ENCODE assay signal across 10 cellular contexts in genomic region chr6:149862424-149862738, GRCh38. TPM values are rescaled to one million over a fixed set of nuclear protein-coding genes. Genes with fewer than 3 reads are reported as not detected.
DNase-seq lines count a peak whose midpoint lies in the region; ATAC-seq, FAIRE-seq and TF ChIP-seq lines count a peak whose summit lies in the region.
"Not testable (repeated sequence)": the region's sequence is repeated elsewhere in the genome, so short reads cannot be mapped to it uniquely, and the experiment has no call there.
"Had no signal": no experiment of that assay in that cellular context is flagged by ENCODE, and none has a peak within 500 bp of the region (broad histone marks: within the 10 kb centered on the region; RNA-seq: fewer than 3 reads in every experiment).

No MANE protein-coding gene starts in this region.

- WGBS in H1 (ENCODE audit: extremely low coverage in 1 of 2, insufficient coverage in 1 of 2, insufficient read length in 1 of 2, insufficient replicate concordance in 2 of 2, low coverage in 1 of 2, low lambda C conversion rate in 2 of 2, missing lambda C conversion rate in 1 of 2), 2 experiments, result 83% methylated on average over 4 of the region's 12 CpGs; no CpG with 5 or more reads in 1 of the 2 experiments

- not testable (repeated sequence) for H3K36me3 ChIP-seq in HCT116 (ENCODE audit: control insufficient read depth in 1 of 2, insufficient read depth in 2 of 2, low read length in 2 of 2); ascending aorta; H1 (ENCODE audit: control insufficient read depth in 2 of 4, insufficient read depth in 4 of 4, low read length in 3 of 4); right atrium auricular region; neural cell (ENCODE audit: insufficient read depth, low read length)

- not testable (repeated sequence) for H3K4ac ChIP-seq in H1 (replicated peaks; ENCODE audit: insufficient read length, low read depth, low read length)

- not testable (repeated sequence) for FAIRE-seq in H1 (lab: Jason Lieb, UNC)

- H3K79me2 ChIP-seq in HCT116 (ENCODE audit: insufficient read depth, low read length) (peaks cover 20% of the 10 kb centered on the region), H1 (ENCODE audit: control insufficient read depth in 1 of 2, insufficient read depth in 2 of 2, low read length in 2 of 2) (peaks cover 0 to 10% of the 10 kb centered on the region in 2 experiments; a peak in 2 of 4 replicates), neural cell (replicated peaks; ENCODE audit: insufficient read depth, low read length) (peaks cover 24% of the 10 kb centered on the region)

- H2BK15ac ChIP-seq in H1 (ENCODE audit: low read length), result not testable (repeated sequence)

- peak overlapping the region; percentile 77 for H3K27ac ChIP-seq in AG04450 (ENCODE audit: low read depth, low read length)
- not testable (repeated sequence) for H3K27ac ChIP-seq in HCT116 (ENCODE audit: low read depth, low read length); H1 (ENCODE audit: low read depth, low read length); neural cell (ENCODE audit: low read length)
- peak overlapping the region; percentile 90 to 98 for H3K27ac ChIP-seq in ascending aorta
- H3K27ac ChIP-seq in right atrium auricular region, result peak overlapping the region; percentile 90 to 94

- H3K79me1 ChIP-seq in H1 (ENCODE audit: low read depth, low read length), result not testable (repeated sequence)

- intact Hi-C loops in HCT116 (cut with micrococcal nuclease), result not testable (repeated sequence)
- intact Hi-C loops in ascending aorta (cut with DNase I), result loop anchor here (2.0 kb wide), 1 partner anchor 112 kb away; no protein-coding TSS in a partner anchor

- ATAC-seq in HCT116; T-helper 17 cell; stimulated activated memory B cell treated with anti-CD40 and anti-IgM and Interleukin-4, amounts not matched to agents 10 μg/mL and 1 μg/mL and 100 μg/mL, for 72 hours: not testable (repeated sequence)

- H3K9me3 Mint-ChIP-seq in stimulated activated memory B cell treated with anti-CD40 and anti-IgM and Interleukin-4, amounts not matched to agents 10 μg/mL and 1 μg/mL and 100 μg/mL, for 72 hours, result not testable (repeated sequence)

- H3K27me3 Mint-ChIP-seq in T-helper 17 cell, result not testable (repeated sequence)
- H3K27me3 Mint-ChIP-seq in stimulated activated memory B cell treated with anti-CD40 and anti-IgM and Interleukin-4, amounts not matched to agents 10 μg/mL and 1 μg/mL and 100 μg/mL, for 72 hours, result peaks cover 19% of the 10 kb centered on the region

- CTCF ChIA-PET in AG04450 (lab: Charles Lee) (interaction anchor here (0.6 to 1.9 kb wide), 4 partner anchors 10 to 28 kb away, joined by 3 to 7 read pairs (median 6); no protein-coding TSS in a partner anchor), H1 (lab: Charles Lee; ENCODE audit: partially characterized antibody) (interaction anchor here (1.3 to 6.1 kb wide), 4 partner anchors 11 to 22 kb away, joined by 3 to 33 read pairs (median 4); no protein-coding TSS in a partner anchor)
- CTCF ChIA-PET in HCT116 (lab: Charles Lee), result not testable (repeated sequence)

- H3K4me3 ChIP-seq in AG04450 (ENCODE audit: low read depth, low read length) (peak overlapping the region; percentile 51), HCT116 (replicated peaks in 1 of 2; ENCODE audit: low read depth in 1 of 2, low read length in 2 of 2) (peak overlapping the region; percentile 54 to 71), ascending aorta (peak overlapping the region; percentile 68 to 74), H1 (ENCODE audit: extremely low read depth in 1 of 4, insufficient read depth in 2 of 4, low read depth in 3 of 4, low read length in 4 of 4) (peak overlapping the region in 1 of 4 experiments; percentile 72; a peak in 1 of 8 replicates), right atrium auricular region (peak overlapping the region; percentile 65 to 77), neural cell (ENCODE audit: low read length) (peak overlapping the region; percentile 70)

- not testable (repeated sequence) for H4K20me1 ChIP-seq in HCT116 (ENCODE audit: insufficient read depth); neural cell (ENCODE audit: insufficient read depth)
- peaks cover 4 to 13% of the 10 kb centered on the region in 2 experiments for H4K20me1 ChIP-seq in H1 (replicated peaks in 1 of 2; ENCODE audit: control insufficient read depth in 1 of 2, insufficient read depth in 2 of 2, low read length in 2 of 2)

- not testable (repeated sequence) for H2AFZ ChIP-seq in HCT116 (ENCODE audit: low read depth, low read length, poor library complexity, severe bottlenecking); H1 (ENCODE audit: low read length); neural cell (ENCODE audit: low read depth, low read length)

- H4K91ac ChIP-seq in H1 (replicated peaks; ENCODE audit: insufficient read length, low read length), result not testable (repeated sequence)

- TF ChIP-seq POLR2A in HCT116 (IDR thresholded peaks at IDR 0.05; ENCODE audit: borderline replicate concordance, extremely low read depth, insufficient read depth, insufficient read length); H1 (IDR thresholded peaks at IDR 0.05; ENCODE audit: control extremely low read depth in 1 of 2, low read depth in 2 of 2, low read length in 2 of 2): not testable (repeated sequence)

- H2BK20ac ChIP-seq in H1 (ENCODE audit: low read length), result not testable (repeated sequence)

- not testable (repeated sequence) for H3K56ac ChIP-seq in H1 (replicated peaks; ENCODE audit: insufficient read length, low read depth, low read length)

- peaks cover 14% of the 10 kb centered on the region for H3K4me1 Mint-ChIP-seq in T-helper 17 cell
- not testable (repeated sequence) for H3K4me1 Mint-ChIP-seq in stimulated activated memory B cell treated with anti-CD40 and anti-IgM and Interleukin-4, amounts not matched to agents 10 μg/mL and 1 μg/mL and 100 μg/mL, for 72 hours

- peaks cover 12% of the 10 kb centered on the region; the same call in 1 of the 2 replicates for H3K23me2 ChIP-seq in H1 (ENCODE audit: low read depth, low read length)

- not testable (repeated sequence) for H4K8ac ChIP-seq in H1 (ENCODE audit: extremely low read depth, insufficient read depth, low read length)

- not testable (repeated sequence) for H2BK12ac ChIP-seq in H1 (ENCODE audit: low read depth, low read length)

- peak overlapping the region; percentile 71 for H3K4me3 Mint-ChIP-seq in T-helper 17 cell
- H3K4me3 Mint-ChIP-seq in stimulated activated memory B cell treated with anti-CD40 and anti-IgM and Interleukin-4, amounts not matched to agents 10 μg/mL and 1 μg/mL and 100 μg/mL, for 72 hours, result peak overlapping the region; percentile 5

- peak overlapping the region; percentile 81; the same call in 1 of the 2 replicates for H3K9ac ChIP-seq in HCT116 (ENCODE audit: low read length)
- H3K9ac ChIP-seq in H1 (replicated peaks in 1 of 4; ENCODE audit: extremely low read depth in 1 of 4, low read depth in 3 of 4, low read length in 3 of 4); neural cell (ENCODE audit: low read length): not testable (repeated sequence)

- H3K18ac ChIP-seq in H1 (ENCODE audit: extremely low read depth, low read length), result not testable (repeated sequence)

- H3K9me2 ChIP-seq in HCT116 (ENCODE audit: insufficient read depth); neural cell (ENCODE audit: insufficient read depth, low read length): not testable (repeated sequence)

- H3K14ac ChIP-seq in H1 (ENCODE audit: insufficient read length), result not testable (repeated sequence)

- not testable (repeated sequence) for H3K36me3 Mint-ChIP-seq in T-helper 17 cell (ENCODE audit: low read depth); stimulated activated memory B cell treated with anti-CD40 and anti-IgM and Interleukin-4, amounts not matched to agents 10 μg/mL and 1 μg/mL and 100 μg/mL, for 72 hours

- H2BK5ac ChIP-seq in H1 (ENCODE audit: low read depth, low read length), result not testable (repeated sequence)

- not testable (repeated sequence) for H3K27me3 ChIP-seq in AG04450 (ENCODE audit: control insufficient read depth, insufficient read depth, low read length); HCT116 (ENCODE audit: insufficient read depth, low read length); ascending aorta; right atrium auricular region; neural cell (ENCODE audit: insufficient read depth, low read depth, low read length)
- H3K27me3 ChIP-seq in H1 (replicated peaks in 1 of 4; ENCODE audit: control insufficient read depth in 3 of 4, extremely low read depth in 1 of 4, insufficient read depth in 3 of 4, low read length in 3 of 4), result peaks cover 0 to 13% (median 5%) of the 10 kb centered on the region in 4 experiments; a peak in 5 of 7 replicates

- POLR2A ChIA-PET in AG04450 (lab: Yijun Ruan, JAX); HCT116 (lab: Charles Lee): not testable (repeated sequence)
- POLR2A ChIA-PET in H1 (lab: Charles Lee; ENCODE audit: partially characterized antibody), result interaction anchor here (0.7 to 1.2 kb wide), 2 partner anchors 12 to 342 kb away, joined by 3 to 5 read pairs; no protein-coding TSS in a partner anchor

- H4K5ac ChIP-seq in H1 (ENCODE audit: insufficient read length, low read depth, low read length), result not testable (repeated sequence)

- TF ChIP-seq EP300 in H1 (IDR thresholded peaks at IDR 0.05; ENCODE audit: borderline replicate concordance in 1 of 2, low read depth in 2 of 2, low read length in 2 of 2); neural cell (conservative IDR thresholded peaks at IDR 0.05; ENCODE audit: poor library complexity, severe bottlenecking): not testable (repeated sequence)

- peak overlapping the region; percentile 30; the same call in 1 of the 2 replicates for H2AK5ac ChIP-seq in H1 (ENCODE audit: low read depth, low read length)

- not testable (repeated sequence) for H3K9me3 ChIP-seq in AG04450 (ENCODE audit: control insufficient read depth, insufficient read depth, low read length); HCT116 (ENCODE audit: control insufficient read depth in 1 of 2, insufficient read depth in 1 of 2, low read depth in 1 of 2, low read length in 2 of 2); T-helper 17 cell (ENCODE audit: control insufficient read depth, low read length, poor library complexity, severe bottlenecking); ascending aorta; H1 (ENCODE audit: insufficient read depth in 2 of 2, low read depth in 1 of 2, low read length in 1 of 2); right atrium auricular region; neural cell (ENCODE audit: low read length)

- not testable (repeated sequence) for TF ChIP-seq RAD21 in HCT116 (IDR thresholded peaks at IDR 0.05; ENCODE audit: low read depth); H1 (IDR thresholded peaks at IDR 0.05 in 1 of 2, conservative IDR thresholded peaks at IDR 0.05 in 1 of 2; ENCODE audit: low read depth in 2 of 2, low read length in 2 of 2); neural cell (conservative IDR thresholded peaks at IDR 0.05)

- DNase-seq in AG04450 (ENCODE audit: low read depth, low spot score); HCT116 (ENCODE audit: low read depth, low spot score); T-helper 17 cell; ascending aorta (ENCODE audit: low spot score in 2 of 2); H1 (ENCODE audit: low read depth in 1 of 2, low spot score in 2 of 2); right atrium auricular region (ENCODE audit: low spot score): not testable (repeated sequence)

- H3K23ac ChIP-seq in H1 (ENCODE audit: insufficient read length), result not testable (repeated sequence)

- BruUV-seq in HCT116 (replicated peaks; lab: Mats Ljungman, UMichigan), result not testable (repeated sequence)

- H3K4me1 ChIP-seq in HCT116 (ENCODE audit: control insufficient read depth in 1 of 2, insufficient read depth in 2 of 2, low read length in 2 of 2) (peaks cover 12 to 35% of the 10 kb centered on the region in 2 experiments), H1 (replicated peaks in 1 of 4; ENCODE audit: control insufficient read depth in 3 of 4, insufficient read depth in 4 of 4, low read length in 3 of 4) (peaks cover 4 to 16% (median 11%) of the 10 kb centered on the region in 4 experiments; a peak in 6 of 7 replicates), right atrium auricular region (peaks cover 0 to 14% of the 10 kb centered on the region in 2 donors)
- H3K4me1 ChIP-seq in ascending aorta, result not testable (repeated sequence)

- RAD21 ChIA-PET in HCT116 (lab: Charles Lee; ENCODE audit: low non-redundant PET in 1 of 2, low total read pairs in 2 of 2, uncharacterized antibody in 2 of 2, unreplicated experiment in 2 of 2), result not testable (repeated sequence)

- H3K4me2 ChIP-seq in HCT116 (ENCODE audit: low read length), result peak overlapping the region; percentile 100
- H3K4me2 ChIP-seq in H1 (ENCODE audit: insufficient read depth in 1 of 2, low read depth in 2 of 2, low read length in 2 of 2), result peak overlapping the region; percentile 56 to 99; a peak in 3 of 4 replicates
- peak overlapping the region; percentile 16 for H3K4me2 ChIP-seq in neural cell (ENCODE audit: low read length)

- H3K27ac Mint-ChIP-seq in T-helper 17 cell; stimulated activated memory B cell treated with anti-CD40 and anti-IgM and Interleukin-4, amounts not matched to agents 10 μg/mL and 1 μg/mL and 100 μg/mL, for 72 hours: not testable (repeated sequence)

- not testable (repeated sequence) for H3F3A ChIP-seq in neural cell (ENCODE audit: insufficient read depth, low read length, poor library complexity, severe bottlenecking)

- H2BK120ac ChIP-seq in H1 (replicated peaks; ENCODE audit: low read depth, low read length), result not testable (repeated sequence)

- not testable (repeated sequence) for TF ChIP-seq CTCF in AG04450 (IDR thresholded peaks at IDR 0.05; ENCODE audit: low read depth, low read length); HCT116 (IDR thresholded peaks at IDR 0.05 in 2 of 3, conservative IDR thresholded peaks at IDR 0.05 in 1 of 3; ENCODE audit: borderline replicate concordance in 1 of 3, insufficient read depth in 1 of 3, low read depth in 2 of 3, low read length in 2 of 3); ascending aorta (IDR thresholded peaks at IDR 0.05); H1 (IDR thresholded peaks at IDR 0.05; ENCODE audit: control extremely low read depth in 1 of 3, insufficient read depth in 1 of 3, low read depth in 1 of 3, low read length in 3 of 3); right atrium auricular region (IDR thresholded peaks at IDR 0.05); neural cell (IDR thresholded peaks at IDR 0.05; ENCODE audit: poor library complexity, severe bottlenecking)

RNA-seq across cellular contexts. Expression of gene LRP11, which starts 1.8 kb away (rescaled TPM):
- polyA plus RNA-seq in AG04450 (2011; rRNA removed), result 64.3 and 71.0 TPM in 2 replicates
- polyA minus RNA-seq in AG04450 (2011; rRNA and poly(A)+ RNA removed), result 108 and 110 TPM in 2 replicates
- 27.8 TPM for total RNA-seq in HCT116 (2021; ENCODE audit: unreplicated experiment)
- 14.6 and 14.8 TPM in 2 replicates for polyA plus RNA-seq in HCT116 (2012)
- total RNA-seq in T-helper 17 cell, result 1 to 10 TPM; 1.8 to 2.5 TPM
- 39.1 TPM for total RNA-seq in ascending aorta
- total RNA-seq in H1 (2021; fragmentation: NEBNext Ultra II Directional; extraction: Animal tissue kit (Norgen Biotek cat#: 25700)), result 20.0 TPM in 2 replicates
- 10.8 and 11.0 TPM in 2 replicates for polyA plus RNA-seq in H1 (2011; rRNA removed)
- 12.8 TPM for polyA plus RNA-seq in H1 (2011; cell fraction: cytosol; rRNA removed)
- polyA plus RNA-seq in H1 (2011; cell fraction: nucleus; rRNA removed), result 12.1 TPM
- polyA plus RNA-seq in H1 (2012, experiment 1 of 2), result 10.4 to 13.8 TPM (median 11.3 TPM) in 4 replicates
- 2.4 TPM for polyA plus RNA-seq in H1 (2012, experiment 2 of 2)
- 13.3 TPM for polyA plus RNA-seq in H1 (2013, experiment 1 of 2)
- polyA plus RNA-seq in H1 (2013, experiment 2 of 2), result 15.4 TPM
- polyA minus RNA-seq in H1 (2011; rRNA and poly(A)+ RNA removed), result 21.4 and 22.7 TPM in 2 replicates
- polyA minus RNA-seq in H1 (2011; cell fraction: cytosol; rRNA and poly(A)+ RNA removed), result 13.1 TPM
- 11.2 TPM for polyA minus RNA-seq in H1 (2011; cell fraction: nucleus; rRNA and poly(A)+ RNA removed)
- 10 to 100 TPM; 17.0 to 25.7 TPM for total RNA-seq in right atrium auricular region
- polyA plus RNA-seq in neural cell, result 53.5 and 57.0 TPM in 2 replicates
- polyA minus RNA-seq in neural cell, result 70.6 and 71.3 TPM in 2 replicates

RNA-seq across cellular contexts. Expression of gene RAET1E, which starts 35.5 kb away (rescaled TPM):
- polyA plus RNA-seq in AG04450 (2011; rRNA removed) (not detected in 2 replicates), H1 (2011; rRNA removed) (not detected in 2 replicates), neural cell (not detected in 2 replicates)
- 0.23 TPM in 1 of 2 replicates, not detected in the other for polyA minus RNA-seq in AG04450 (2011; rRNA and poly(A)+ RNA removed)
- total RNA-seq in HCT116 (2021; ENCODE audit: unreplicated experiment) (3.9 TPM), T-helper 17 cell (under 1 TPM in 1 of 2 donors, not detected in 1; 0.55 TPM), ascending aorta (not detected), right atrium auricular region (1 to 10 TPM in 1 of 2 donors, under 1 TPM in 1; 0.52 to 4.3 TPM)
- polyA plus RNA-seq in HCT116 (2012), result 2.0 and 3.5 TPM in 2 replicates
- not detected in 2 replicates for total RNA-seq in H1 (2021; fragmentation: NEBNext Ultra II Directional; extraction: Animal tissue kit (Norgen Biotek cat#: 25700))
- polyA plus RNA-seq in H1 (2011; cell fraction: cytosol; rRNA removed), result not detected
- polyA plus RNA-seq in H1 (2011; cell fraction: nucleus; rRNA removed), result not detected
- not detected in 4 replicates for polyA plus RNA-seq in H1 (2012, experiment 1 of 2)
- not detected for polyA plus RNA-seq in H1 (2012, experiment 2 of 2)
- not detected for polyA plus RNA-seq in H1 (2013, experiment 1 of 2)
- not detected for polyA plus RNA-seq in H1 (2013, experiment 2 of 2)
- not detected in 2 replicates for polyA minus RNA-seq in H1 (2011; rRNA and poly(A)+ RNA removed)
- polyA minus RNA-seq in H1 (2011; cell fraction: cytosol; rRNA and poly(A)+ RNA removed), result not detected
- polyA minus RNA-seq in H1 (2011; cell fraction: nucleus; rRNA and poly(A)+ RNA removed), result not detected
- polyA minus RNA-seq in neural cell, result not detected in 2 replicates
- total RNA-seq: activated CD8-positive, alpha-beta T cell treated with anti-CD3 and anti-CD28 coated beads, Interleukin-2, amount 10 ng/mL, durations not matched to agents 7 days and 5 days; lung microvascular endothelial cell had no signal

Comparison
In these comparisons a context has a peak if more than half of its experiments do, and no peak if none do; other contexts are left out.
1. H3K4me2 ChIP-seq: peak in every context shown above with its lines; median percentile 100 in HCT116; 78 in H1; 16 in neural cell.